ENCODE assay signal across 7 cellular contexts in genomic region chr7:17099974-17100509, GRCh38.
DNase-seq lines count a peak whose midpoint lies in the region; ATAC-seq and TF ChIP-seq lines count a peak whose summit lies in the region.
"Not testable (repeated sequence)": the region's sequence is repeated elsewhere in the genome, so short reads cannot be mapped to it uniquely, and the experiment has no call there.

No MANE protein-coding gene starts in this region.

- H3K4me3 Mint-ChIP-seq in Calu3 (ENCODE audit: low read depth, unreplicated experiment): peak overlapping the region; percentile 42
- peak overlapping the region; percentile 38 for H3K4me3 Mint-ChIP-seq in MCF 10A (ENCODE audit: unreplicated experiment)

- H3K4me1 Mint-ChIP-seq in Calu3 (ENCODE audit: low read depth, unreplicated experiment): peaks cover 66% of the 10 kb centered on the region
- H3K4me1 Mint-ChIP-seq in MCF 10A (ENCODE audit: insufficient read depth, unreplicated experiment): peaks cover 28% of the 10 kb centered on the region

- TF ChIP-seq CTCF in Calu3 (IDR thresholded peaks at IDR 0.05; ENCODE audit: unreplicated experiment); PC-3 (conservative IDR thresholded peaks at IDR 0.05; ENCODE audit: low read depth, low read length); MCF 10A (IDR thresholded peaks at IDR 0.05; ENCODE audit: unreplicated experiment); lower lobe of right lung (IDR thresholded peaks at IDR 0.05); thyroid gland (IDR thresholded peaks at IDR 0.05): not testable (repeated sequence)

- peak overlapping the region; percentile 83 for H3K27ac ChIP-seq in PC-3 (ENCODE audit: low read length)
- peak overlapping the region; percentile 73 to 82 for H3K27ac ChIP-seq in esophagus (ENCODE audit: low read depth in 2 of 2, low read length in 1 of 2)
- H3K27ac ChIP-seq in lower lobe of right lung: peak overlapping the region; percentile 79
- peak overlapping the region; percentile 14 to 75 (median 53) for H3K27ac ChIP-seq in thyroid gland

- H3K27me3 Mint-ChIP-seq in Calu3 (ENCODE audit: unreplicated experiment); MCF 10A (ENCODE audit: insufficient read depth, unreplicated experiment): not testable (repeated sequence)

- not testable (repeated sequence) for H2AFZ ChIP-seq in PC-3 (ENCODE audit: low read length)

- not testable (repeated sequence) for H3K36me3 ChIP-seq in PC-3 (ENCODE audit: low read depth, low read length); esophagus (ENCODE audit: control insufficient read depth in 2 of 2, insufficient read depth in 2 of 2, low read length in 1 of 2); lower lobe of right lung; thyroid gland

- CTCF ChIA-PET in Calu3 (lab: Charles Lee): interaction anchor here (0.7 to 2.7 kb wide), 7 partner anchors 15 to 117 kb away, joined by 3 to 12 read pairs (median 3); no protein-coding TSS in a partner anchor
- CTCF ChIA-PET in PC-3 (lab: Charles Lee): not testable (repeated sequence)
- CTCF ChIA-PET in MCF 10A (lab: Yijun Ruan, JAX): interaction anchor here (1.1 kb wide), 1 partner anchor 12 kb away, joined by 3 read pairs; no protein-coding TSS in a partner anchor

- WGBS in esophagus, 2 donors: 82 to 86% methylated on average over 2 of the region's 2 CpGs
- WGBS in thyroid gland, 2 donors: 98 to 100% methylated on average over 2 of the region's 2 CpGs

- not testable (repeated sequence) for DNase-seq in Calu3; PC-3; MCF 10A (ENCODE audit: unreplicated experiment); left lobe of liver (ENCODE audit: low spot score); lower lobe of right lung; thyroid gland

- H3K9me2 ChIP-seq in PC-3 (replicated peaks; ENCODE audit: low read length): not testable (repeated sequence)

- not testable (repeated sequence) for ATAC-seq in PC-3, lower lobe of right lung
- ATAC-seq in left lobe of liver: peak; percentile 32

- H3K27ac Mint-ChIP-seq in Calu3 (ENCODE audit: unreplicated experiment) (peak overlapping the region; percentile 92), MCF 10A (ENCODE audit: low read depth, unreplicated experiment) (peak overlapping the region; percentile 94)

- H3K4me1 ChIP-seq in PC-3 (ENCODE audit: insufficient read depth, low read length): peaks cover 44% of the 10 kb centered on the region
- H3K4me1 ChIP-seq in esophagus (ENCODE audit: control insufficient read depth in 2 of 2, insufficient read depth in 2 of 2, low read length in 1 of 2): not testable (repeated sequence)
- H3K4me1 ChIP-seq in lower lobe of right lung: peaks cover 27% of the 10 kb centered on the region
- peaks cover 13 to 20% of the 10 kb centered on the region in 2 donors for H3K4me1 ChIP-seq in thyroid gland

- BruUV-seq in Calu3 (replicated peaks; lab: Mats Ljungman, UMichigan); PC-3 (replicated peaks; lab: Mats Ljungman, UMichigan); MCF 10A (replicated peaks; lab: Mats Ljungman, UMichigan): not testable (repeated sequence)

- H3K36me3 Mint-ChIP-seq in Calu3 (ENCODE audit: insufficient read depth, unreplicated experiment); MCF 10A (ENCODE audit: insufficient read depth, unreplicated experiment): not testable (repeated sequence)

- not testable (repeated sequence) for H3K9me3 ChIP-seq in PC-3 (ENCODE audit: low read length); esophagus (ENCODE audit: control insufficient read depth in 2 of 2, insufficient read depth in 1 of 2, low read depth in 1 of 2, low read length in 1 of 2); lower lobe of right lung; thyroid gland

- not testable (repeated sequence) for H3K79me2 ChIP-seq in PC-3 (ENCODE audit: low read length)

- not testable (repeated sequence) for H4K20me1 ChIP-seq in PC-3 (ENCODE audit: low read length)

- H3K9me3 Mint-ChIP-seq in Calu3 (ENCODE audit: low read depth, unreplicated experiment); MCF 10A (ENCODE audit: unreplicated experiment): not testable (repeated sequence)

- H3K27me3 ChIP-seq in PC-3 (ENCODE audit: low read length); esophagus (ENCODE audit: control insufficient read depth in 1 of 2, insufficient read depth in 2 of 2, low read length in 2 of 2); lower lobe of right lung (ENCODE audit: low read depth); thyroid gland: not testable (repeated sequence)

- H3K4me3 ChIP-seq in PC-3 (ENCODE audit: low read length); esophagus (ENCODE audit: low read depth in 1 of 2, low read length in 2 of 2); lower lobe of right lung; thyroid gland (replicated peaks in 1 of 3): not testable (repeated sequence)

- H3F3A ChIP-seq in PC-3 (ENCODE audit: low read length, unreplicated experiment): not testable (repeated sequence)

- POLR2A ChIA-PET in PC-3 (lab: Charles Lee; ENCODE audit: unreplicated experiment): interaction anchor here (0.7 kb wide), 1 partner anchor 209 kb away, joined by 21 read pairs; no protein-coding TSS in a partner anchor
- POLR2A ChIA-PET in MCF 10A (lab: Yijun Ruan, JAX): interaction anchor here (0.6 to 6.0 kb wide), 13 partner anchors 8 to 240 kb away, joined by 3 to 69 read pairs (median 4); partner anchors contain the start of gene AHR

- H3K4me2 ChIP-seq in PC-3 (ENCODE audit: low read length): not testable (repeated sequence)

- peak overlapping the region; percentile 27; the same call in 1 of the 2 replicates for H3K9ac ChIP-seq in PC-3 (ENCODE audit: low read length)

- intact Hi-C loops in Calu3 (cut with micrococcal nuclease; ENCODE audit: unreplicated experiment): loop anchor here (1.0 to 2.0 kb wide), 2 partner anchors 30 to 61 kb away; no protein-coding TSS in a partner anchor
- intact Hi-C loops in PC-3 (cut with micrococcal nuclease): loop anchor here (1.0 to 5.0 kb wide), 5 partner anchors 38 to 202 kb away; no protein-coding TSS in a partner anchor
- intact Hi-C loops in MCF 10A (cut with micrococcal nuclease): loop anchor here (1.0 to 5.0 kb wide), 3 partner anchors 45 to 199 kb away; no protein-coding TSS in a partner anchor
- intact Hi-C loops in lower lobe of right lung (cut with DNase I); thyroid gland (cut with DNase I): not testable (repeated sequence)

- not testable (repeated sequence) for TF ChIP-seq POLR2A in thyroid gland (IDR thresholded peaks at IDR 0.05)
